Comparison of ENCODE assay signal across 2 cellular contexts in genomic region chr11:65545853-65546216, GRCh38.
TF ChIP-seq lines count a peak whose summit lies in the region.

No MANE protein-coding gene starts in this region.

TF ChIP-seq in HCT116, 20 proteins besides CTCF, POLR2A, EP300 and RAD21:
- TF ChIP-seq EGR1 (IDR thresholded peaks at IDR 0.05; ENCODE audit: low read depth), result no peak
- TF ChIP-seq ELF1 (IDR thresholded peaks at IDR 0.05; ENCODE audit: borderline replicate concordance, low read depth), result no peak
- no peak for TF ChIP-seq SIN3A (IDR thresholded peaks at IDR 0.05; ENCODE audit: low read depth)
- no peak for TF ChIP-seq ATF3 (IDR thresholded peaks at IDR 0.05)
- no peak for TF ChIP-seq CBX3 (IDR thresholded peaks at IDR 0.05; ENCODE audit: low read depth)
- TF ChIP-seq ZNF274 (IDR thresholded peaks at IDR 0.05; ENCODE audit: low read depth, low read length), result no peak
- no peak for TF ChIP-seq SRF (IDR thresholded peaks at IDR 0.05; ENCODE audit: low read depth)
- TF ChIP-seq REST (IDR thresholded peaks at IDR 0.05; ENCODE audit: low read depth), result no peak
- no peak for TF ChIP-seq EZH2 (IDR thresholded peaks at IDR 0.05)
- no peak for TF ChIP-seq ZBTB33 (IDR thresholded peaks at IDR 0.05; ENCODE audit: extremely low read depth, insufficient replicate concordance, low read length)
- no peak for TF ChIP-seq TCF7L2 (IDR thresholded peaks at IDR 0.05; ENCODE audit: borderline replicate concordance, extremely low read depth, insufficient read depth, insufficient read length)
- no peak for TF ChIP-seq POLR2AphosphoS5 (IDR thresholded peaks at IDR 0.05; ENCODE audit: low read depth, low read length)
- TF ChIP-seq CEBPB (IDR thresholded peaks at IDR 0.05; ENCODE audit: low read depth), result no peak
- TF ChIP-seq SP1 (IDR thresholded peaks at IDR 0.05; ENCODE audit: low read depth), result no peak
- no peak for TF ChIP-seq MAX (IDR thresholded peaks at IDR 0.05)
- TF ChIP-seq FOSL1 (IDR thresholded peaks at IDR 0.05; ENCODE audit: low read depth), result no peak
- TF ChIP-seq YY1 (IDR thresholded peaks at IDR 0.05; ENCODE audit: extremely low read depth, insufficient replicate concordance, low read depth, low read length), result no peak
- TF ChIP-seq JUND (IDR thresholded peaks at IDR 0.05), result no peak
- TF ChIP-seq ZFX (IDR thresholded peaks at IDR 0.05), result no peak
- TF ChIP-seq EZH2phosphoT487 (IDR thresholded peaks at IDR 0.05; ENCODE audit: borderline replicate concordance), result no peak
TF ChIP-seq in HCT116: peak in this region for 0.

TF ChIP-seq in K562, 482 proteins besides CTCF, POLR2A, EP300 and RAD21:
- TF ChIP-seq NFIX (CRISPR knock-in tag; IDR thresholded peaks at IDR 0.05; ENCODE audit: low read depth) (no peak), MYNN (IDR thresholded peaks at IDR 0.05) (no peak), MYNN (CRISPR knock-in tag; IDR thresholded peaks at IDR 0.05) (no peak), ATF7 (IDR thresholded peaks at IDR 0.05) (no peak), YY1 (IDR thresholded peaks at IDR 0.05; ENCODE audit: borderline replicate concordance in 1 of 3, control insufficient read depth in 1 of 3, extremely low read depth in 1 of 3, insufficient read depth in 3 of 3, insufficient read length in 1 of 3, insufficient replicate concordance in 2 of 3, low read depth in 1 of 3, low read length in 2 of 3) (no peak), SMAD1 (IDR thresholded peaks at IDR 0.05; ENCODE audit: low read depth, low read length, partially characterized antibody) (no peak), HDGF (IDR thresholded peaks at IDR 0.05) (0 out of 2 replicates have a peak, but pooled peaks have one; percentile 27)
